In genomic region chr17:79162012-79162577, GRCh38 we compare ENCODE assay signal across 13 cellular contexts.
"Had no signal": no experiment of that assay in that cellular context is flagged by ENCODE, and none has a peak within 500 bp of the region (broad histone marks: within the 10 kb centered on the region; RNA-seq: fewer than 3 reads in every experiment).

No MANE protein-coding gene starts in this region.

- H3K4me3 Mint-ChIP-seq: activated naive CD4-positive, alpha-beta T cell treated with anti-CD3 and anti-CD28 coated beads, Interleukin-2, amount 50 U/mL, for 24 hours; dendritic cell treated with granulocyte-macrophage colony-stimulating factor and Interleukin-4, amounts not matched to agents 40 ng/mL and 50 ng/mL, for 4 days; effector memory CD8-positive, alpha-beta T cell; T-helper 2 cell treated with Interferon-gamma antibody and Interleukin-4, amounts not matched to agents 5 μg/mL and 100 μg/mL, for 36 hours had no signal

- H3K27ac ChIP-seq: epithelial cell of prostate, upper lobe of right lung had no signal

- H3K4me1 ChIP-seq: upper lobe of right lung had no signal

- ATAC-seq: effector memory CD8-positive, alpha-beta T cell; upper lobe of right lung had no signal

- DNase-seq: activated gamma-delta T cell; effector memory CD8-positive, alpha-beta T cell; foreskin fibroblast; mesenchymal stem cell; nucleus accumbens; stimulated activated CD4-positive, alpha-beta T cell treated with anti-CD3 and anti-CD28 coated beads, Interleukin-12 subunit alpha, Interleukin-12 subunit beta, amount 100 ng/mL, for 4 hours; upper lobe of right lung had no signal

- H3K36me3 Mint-ChIP-seq: activated naive CD4-positive, alpha-beta T cell treated with anti-CD3 and anti-CD28 coated beads, Interleukin-2, amount 50 U/mL, for 24 hours; naive thymus-derived CD8-positive, alpha-beta T cell had no signal

- H3K9me3 ChIP-seq: upper lobe of right lung had no signal

- H3K9me3 Mint-ChIP-seq: activated naive CD4-positive, alpha-beta T cell treated with anti-CD3 and anti-CD28 coated beads, Interleukin-2, amount 50 U/mL, for 24 hours; dendritic cell treated with granulocyte-macrophage colony-stimulating factor and Interleukin-4, amounts not matched to agents 40 ng/mL and 50 ng/mL, for 4 days; effector memory CD8-positive, alpha-beta T cell; naive thymus-derived CD8-positive, alpha-beta T cell; T-helper 2 cell treated with Interferon-gamma antibody and Interleukin-4, amounts not matched to agents 5 μg/mL and 100 μg/mL, for 36 hours had no signal

- H3K27ac Mint-ChIP-seq: dendritic cell treated with granulocyte-macrophage colony-stimulating factor and Interleukin-4, amounts not matched to agents 40 ng/mL and 50 ng/mL, for 4 days; effector memory CD8-positive, alpha-beta T cell; progenitor cell of endocrine pancreas had no signal

- H3K4me3 ChIP-seq: upper lobe of right lung had no signal

- H3K36me3 ChIP-seq: upper lobe of right lung had no signal

- H3K27me3 Mint-ChIP-seq: activated naive CD4-positive, alpha-beta T cell treated with anti-CD3 and anti-CD28 coated beads, Interleukin-2, amount 50 U/mL, for 24 hours; dendritic cell treated with granulocyte-macrophage colony-stimulating factor and Interleukin-4, amounts not matched to agents 40 ng/mL and 50 ng/mL, for 4 days had no signal
